ENCODE assay signal across 13 cellular contexts in genomic region chr2:207252979-207253640, GRCh38.
DNase-seq lines count a peak whose midpoint lies in the region; ATAC-seq lines count a peak whose summit lies in the region.
"Had no signal": no experiment of that assay in that cellular context is flagged by ENCODE, and none has a peak within 500 bp of the region (broad histone marks: within the 10 kb centered on the region; RNA-seq: fewer than 3 reads in every experiment).

No MANE protein-coding gene starts in this region.

- H3K9ac ChIP-seq in adipocyte (ENCODE audit: low read length) = peak overlapping the region; percentile 57

- H3K4me1 ChIP-seq in adipocyte (ENCODE audit: control insufficient read depth, insufficient read depth, low read length) (peaks cover 59% of the 10 kb centered on the region), mesodermal cell (ENCODE audit: control insufficient read depth, insufficient read depth, low read length, poor library complexity, severe bottlenecking) (peaks cover 76% of the 10 kb centered on the region)

- peak overlapping the region; percentile 86 for H3K27ac ChIP-seq in mesodermal cell (ENCODE audit: low read depth, low read length, severe bottlenecking)

- no peak for ATAC-seq in esophagus mucosa
- no peak for ATAC-seq in GM18868 (IDR thresholded peaks at IDR 0.05; ENCODE audit: unreplicated experiment)
- ATAC-seq in HG03196 (IDR thresholded peaks at IDR 0.05; ENCODE audit: unreplicated experiment) = no peak
- ATAC-seq: activated CD4-positive, CD25-positive, alpha-beta regulatory T cell treated with anti-CD3 and anti-CD28 coated beads, Interleukin-2, amount 50 U/mL, for 24 hours; natural killer cell treated with Interleukin-12 subunit alpha and Interleukin-12 subunit beta and Interleukin-15 and Interleukin-18, amount 100 ng/mL, for 72 hours had no signal

- WGBS in mesodermal cell (ENCODE audit: insufficient coverage in 2 of 2), 2 experiments = 100% methylated on average over 1 of the region's 4 CpGs; no CpG with 5 or more reads in 1 of the 2 experiments

- no peaks in the 10 kb centered on the region for H3K36me3 ChIP-seq in adipocyte (ENCODE audit: control insufficient read depth, insufficient read depth, low read length, severe bottlenecking)
- no peaks in the 10 kb centered on the region for H3K36me3 ChIP-seq in mesodermal cell (ENCODE audit: control insufficient read depth, insufficient read depth, low read length)

- DNase-seq in EH (ENCODE audit: low read depth) = peak; percentile 49
- DNase-seq in NCI-H1436 treated with DMSO at 0.1 percent for 48 hours (lab: John Stamatoyannopoulos, UW) = peak; percentile 96
- DNase-seq in adipocyte (ENCODE audit: low read depth) = peak; percentile 44
- DNase-seq in NOMO-1 treated with dmso at 0.1 percent for 144 hours (lab: John Stamatoyannopoulos, UW; ENCODE audit: unreplicated experiment) = no peak
- DNase-seq: effector CD8-positive, alpha-beta T cell; RPMI8226; stimulated activated naive CD4-positive, alpha-beta T cell had no signal

- no peak overlapping the region for H3K4me3 ChIP-seq in adipocyte (ENCODE audit: low read length)
- no peak overlapping the region for H3K4me3 ChIP-seq in mesodermal cell (ENCODE audit: extremely low read depth, insufficient read depth, low read length, poor library complexity, severe bottlenecking)

- H3K27me3 ChIP-seq in adipocyte (replicated peaks; ENCODE audit: control insufficient read depth, insufficient read depth, low read length) = no peaks in the 10 kb centered on the region

- H3K9me3 ChIP-seq in adipocyte (ENCODE audit: control insufficient read depth, low read length) (no peaks in the 10 kb centered on the region), mesodermal cell (ENCODE audit: control insufficient read depth, low read length) (no peaks in the 10 kb centered on the region)
